Comparison of ENCODE assay signal across 8 cellular contexts in the genomic region with DNA sequence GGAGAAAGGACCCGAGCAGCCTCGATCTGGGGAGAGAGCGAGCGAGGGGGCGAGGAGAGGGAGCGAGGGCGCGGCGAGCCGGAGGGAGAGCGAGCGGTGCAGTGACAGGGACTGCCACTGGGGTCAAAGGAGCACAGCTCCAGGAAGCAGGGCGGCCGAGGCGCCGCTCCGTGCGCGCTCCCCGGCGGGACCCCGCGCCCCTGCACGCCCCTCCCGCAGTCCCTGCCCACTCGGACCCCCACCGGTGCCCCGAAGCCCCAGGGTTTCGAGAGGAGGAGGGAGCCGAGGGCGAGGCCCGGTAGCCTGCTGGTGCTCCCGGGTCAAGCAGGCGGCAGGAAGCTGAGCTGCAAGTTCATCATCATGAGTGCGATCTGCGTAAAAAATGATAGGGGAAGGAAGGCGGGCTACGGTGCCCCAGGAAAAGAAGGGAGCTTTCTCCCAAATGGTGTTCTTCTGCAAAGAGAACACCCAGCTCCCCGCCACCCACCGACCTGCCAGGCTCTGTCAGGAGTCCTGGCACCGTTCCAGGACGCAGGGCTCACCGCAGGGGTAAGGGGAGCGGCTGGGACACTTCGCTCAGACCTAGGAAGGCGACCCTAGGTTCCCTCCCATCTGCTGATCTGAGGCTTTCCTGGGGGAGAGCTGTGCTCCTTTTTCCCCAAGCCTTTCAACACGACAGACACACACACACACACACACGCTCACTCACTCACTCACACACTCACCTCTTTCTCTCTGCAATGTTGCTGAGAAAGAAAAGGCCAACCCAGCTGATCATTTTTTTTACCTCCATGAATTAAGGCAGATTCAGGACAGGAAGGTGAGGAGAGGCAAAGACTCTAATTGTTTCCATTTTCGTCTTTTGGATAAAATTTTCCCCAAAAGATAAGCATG. TPM values are rescaled to one million over a fixed set of nuclear protein-coding genes. Genes with fewer than 3 reads are reported as not detected.
DNase-seq lines count a peak whose midpoint lies in the region; ATAC-seq and TF ChIP-seq lines count a peak whose summit lies in the region.

A gene with protein sequence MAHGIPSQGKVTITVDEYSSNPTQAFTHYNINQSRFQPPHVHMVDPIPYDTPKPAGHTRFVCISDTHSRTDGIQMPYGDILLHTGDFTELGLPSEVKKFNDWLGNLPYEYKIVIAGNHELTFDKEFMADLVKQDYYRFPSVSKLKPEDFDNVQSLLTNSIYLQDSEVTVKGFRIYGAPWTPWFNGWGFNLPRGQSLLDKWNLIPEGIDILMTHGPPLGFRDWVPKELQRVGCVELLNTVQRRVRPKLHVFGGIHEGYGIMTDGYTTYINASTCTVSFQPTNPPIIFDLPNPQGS (minus strand): TSS at position 103 of the 894 bp plus-strand sequence. CDS start 5,980 bp downstream, outside the sequence.

- H3K4me3 ChIP-seq in HUES64 (ENCODE audit: low read length) (peak within 1 kb of the TSS; percentile 67), heart right ventricle (peak within 1 kb of the TSS; percentile 72 to 96 (median 90))

- H3K27ac Mint-ChIP-seq in progenitor cell of endocrine pancreas = peak within 1 kb of the TSS; percentile 85

- WGBS in HUES64 = 2% methylated on average over 49 of the region's 49 CpGs
- 5% methylated on average over 36 to 49 of the region's 49 CpGs for WGBS in heart right ventricle, 2 donors

- no peaks in the 10 kb centered on the region for H3K36me3 Mint-ChIP-seq in progenitor cell of endocrine pancreas (ENCODE audit: insufficient read depth)

- ATAC-seq in GM21423 (IDR thresholded peaks at IDR 0.05; ENCODE audit: unreplicated experiment) (peak; percentile 92), heart right ventricle (peak; percentile 71 to 93 (median 84))

- H3K4me3 Mint-ChIP-seq in progenitor cell of endocrine pancreas (ENCODE audit: low read depth) = peak within 1 kb of the TSS; percentile 80

- peaks cover 69% of the 10 kb centered on the region for H3K27me3 ChIP-seq in HUES64 (ENCODE audit: insufficient read depth, low read length)
- H3K27me3 ChIP-seq in heart right ventricle = peaks cover 0 to 51% (median 0%) of the 10 kb centered on the region in 7 donors

- peaks cover 20% of the 10 kb centered on the region for H3K4me1 Mint-ChIP-seq in progenitor cell of endocrine pancreas (ENCODE audit: low read depth)

- TF ChIP-seq CTCF in heart right ventricle (IDR thresholded peaks at IDR 0.05) (peak; percentile 16 to 64 (median 53)), progenitor cell of endocrine pancreas (IDR thresholded peaks at IDR 0.05; ENCODE audit: unreplicated experiment) (peak; percentile 65)

- DNase-seq in DMS 273 (lab: John Stamatoyannopoulos, UW; ENCODE audit: unreplicated experiment) = peak; percentile 30
- no peak for DNase-seq in DMS 273 treated with DMSO at 0.1 percent for 48 hours (lab: John Stamatoyannopoulos, UW)
- peak; percentile 41 to 55 for DNase-seq in activated T-cell treated with anti-CD3 and anti-CD28 coated beads, Interleukin-2, amount 50 U/mL, for 48 hours
- DNase-seq in heart right ventricle = peak; percentile 57 to 61
- DNase-seq in progenitor cell of endocrine pancreas (ENCODE audit: low spot score, unreplicated experiment) = peak; percentile 68
- DNase-seq in LoVo (ENCODE audit: low spot score) = no peak

- intact Hi-C loops in heart right ventricle (cut with DNase I) = loop anchor here in 9 of 10 donors (5.0 to 10.0 kb wide), 16 partner anchors 102 to 331 kb away; no protein-coding TSS in a partner anchor

- H3K9ac ChIP-seq in HUES64 (ENCODE audit: low read depth, low read length) = peak within 1 kb of the TSS; percentile 56

- H3K4me1 ChIP-seq in HUES64 (ENCODE audit: insufficient read depth, low read length) = peaks cover 10% of the 10 kb centered on the region
- H3K4me1 ChIP-seq in heart right ventricle = peaks cover 0 to 20% (median 9%) of the 10 kb centered on the region in 9 donors

- peaks cover 49% of the 10 kb centered on the region for H3K27me3 Mint-ChIP-seq in progenitor cell of endocrine pancreas

- H3K9me3 ChIP-seq in HUES64 (ENCODE audit: insufficient read depth, low read depth, low read length) (no peaks in the 10 kb centered on the region), heart right ventricle (no peaks in the 10 kb centered on the region)

- peak within 1 kb of the TSS; percentile 41; the same call in 1 of the 2 replicates for H3K27ac ChIP-seq in HUES64 (ENCODE audit: low read depth, low read length)
- H3K27ac ChIP-seq in heart right ventricle = peak within 1 kb of the TSS; percentile 47 to 95 (median 92)

- H3K9me3 Mint-ChIP-seq in progenitor cell of endocrine pancreas (ENCODE audit: low read depth) = no peaks in the 10 kb centered on the region

- H3K36me3 ChIP-seq in HUES64 (ENCODE audit: insufficient read depth, low read length) = no peaks in the 10 kb centered on the region
- H3K36me3 ChIP-seq in heart right ventricle = no peaks in the 10 kb centered on the region

RNA-seq across cellular contexts. Expression of the gene that starts here (rescaled TPM):
- 2.4 TPM for polyA plus RNA-seq in HUES64 (2013, experiment 1 of 2)
- 1.6 TPM for polyA plus RNA-seq in HUES64 (2013, experiment 2 of 2)
- 10 to 100 TPM in 8 of 10 donors, 1 to 10 TPM in 2; 6.5 to 15.1 (median 10.6) TPM for total RNA-seq in heart right ventricle
- 1 to 10 TPM; 2.2 to 6.1 TPM for polyA plus RNA-seq in heart right ventricle
- total RNA-seq in progenitor cell of endocrine pancreas = 25.9 and 32.8 TPM in 2 replicates

Comparison
In these comparisons a context has a peak if more than half of its experiments do, and no peak if none do; other contexts are left out.
1. DNase-seq: peak in DMS 273 (single experiment), activated T-cell treated with anti-CD3 and anti-CD28 coated beads, Interleukin-2, amount 50 U/mL, for 48 hours (2 of 2), heart right ventricle (2 of 2) and progenitor cell of endocrine pancreas (single experiment); none in DMS 273 treated with DMSO at 0.1 percent for 48 hours (single experiment) and LoVo (single experiment).